Comparison of ENCODE assay signal across 14 cellular contexts in the genomic region with DNA sequence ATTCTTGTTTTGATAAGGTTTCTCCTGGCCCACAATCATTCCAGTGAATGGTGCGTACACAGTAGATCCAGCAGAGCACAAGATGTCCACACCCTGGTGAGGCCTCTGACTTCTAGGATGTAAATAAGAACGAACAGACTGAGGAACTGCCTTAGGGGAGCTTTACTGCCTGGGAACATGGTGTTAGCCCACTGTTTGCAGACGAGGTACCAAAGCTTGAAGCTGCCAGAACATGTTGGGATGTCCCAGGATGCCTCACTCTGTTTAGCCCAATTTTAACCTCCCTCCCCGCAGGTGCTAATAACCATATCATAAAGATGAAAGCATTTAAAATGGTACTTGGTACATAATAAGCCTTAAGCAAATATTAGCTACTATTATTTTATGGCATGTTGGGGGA. TPM values are rescaled to one million over a fixed set of nuclear protein-coding genes. Genes with fewer than 3 reads are reported as not detected.
DNase-seq lines count a peak whose midpoint lies in the region; TF ChIP-seq lines count a peak whose summit lies in the region.
"Had no signal": no experiment of that assay in that cellular context is flagged by ENCODE, and none has a peak within 500 bp of the region (broad histone marks: within the 10 kb centered on the region; RNA-seq: fewer than 3 reads in every experiment).

No MANE protein-coding gene starts in this region.

- H3K14ac ChIP-seq in mesenchymal stem cell (ENCODE audit: low read length in 2 of 2): no peak overlapping the region

- no peak for TF ChIP-seq POLR2A in thyroid gland (IDR thresholded peaks at IDR 0.05)

- H2BK120ac ChIP-seq in mesenchymal stem cell (ENCODE audit: low read depth, low read length): no peak overlapping the region

- no peak overlapping the region for H2BK5ac ChIP-seq in mesenchymal stem cell (ENCODE audit: low read depth, low read length, poor library complexity, severe bottlenecking)

- peak overlapping the region in 1 of 2 experiments; percentile 50 for H3K4ac ChIP-seq in mesenchymal stem cell (ENCODE audit: low read depth in 1 of 2, low read length in 2 of 2)

- intact Hi-C loops in thyroid gland (cut with DNase I): no loop called here

- WGBS in mesenchymal stem cell: 72% methylated on average over 3 of the region's 4 CpGs
- 68 to 87% methylated on average over 4 of the region's 4 CpGs for WGBS in thyroid gland, 2 donors

- H3K36me3 ChIP-seq in mesenchymal stem cell (ENCODE audit: control insufficient read depth in 1 of 2, insufficient read depth in 2 of 2, low read depth in 1 of 2, low read length in 2 of 2) (no peaks in the 10 kb centered on the region), thyroid gland (no peaks in the 10 kb centered on the region)
- H3K36me3 ChIP-seq: BLaER1 had no signal

- H3K18ac ChIP-seq in mesenchymal stem cell (ENCODE audit: low read depth in 1 of 2, low read length in 2 of 2): peak overlapping the region in 1 of 2 experiments; percentile 33

- H3K27ac ChIP-seq in mesenchymal stem cell (ENCODE audit: low read length, poor library complexity, severe bottlenecking) (no peak overlapping the region), thyroid gland (no peak overlapping the region)
- H3K27ac ChIP-seq: BLaER1 had no signal

- no peak overlapping the region for H2AK5ac ChIP-seq in mesenchymal stem cell (ENCODE audit: low read length, severe bottlenecking)

- H3K79me1 ChIP-seq in mesenchymal stem cell (replicated peaks; ENCODE audit: low read length, poor library complexity, severe bottlenecking): no peaks in the 10 kb centered on the region

- H3K4me3 ChIP-seq in mesenchymal stem cell (ENCODE audit: insufficient read depth in 1 of 2, low read depth in 1 of 2, low read length in 2 of 2): no peak overlapping the region
- no peak overlapping the region for H3K4me3 ChIP-seq in thyroid gland (replicated peaks in 1 of 3)
- H3K4me3 ChIP-seq: BLaER1, GM23338 had no signal

- peak; percentile 9 for DNase-seq in NCI-H748 (lab: John Stamatoyannopoulos, UW; ENCODE audit: unreplicated experiment)
- no peak for DNase-seq in NCI-H748 treated with DMSO at 0.1 percent for 48 hours (lab: John Stamatoyannopoulos, UW)
- DNase-seq in NCI-H69 (lab: John Stamatoyannopoulos, UW): peak; percentile 38
- no peak for DNase-seq in mesenchymal stem cell
- DNase-seq in thyroid gland: no peak
- DNase-seq in SIG-M5 (lab: John Stamatoyannopoulos, UW): no peak
- DNase-seq in NOMO-1 treated with dmso at 0.1 percent for 144 hours (lab: John Stamatoyannopoulos, UW; ENCODE audit: unreplicated experiment): no peak
- DNase-seq: 8988T, AML-193, DMS153, DMS79 treated with DMSO at 0.1 percent for 48 hours, H7 had no signal

- H3K4me2 ChIP-seq in mesenchymal stem cell (ENCODE audit: low read length, poor library complexity, severe bottlenecking): no peak overlapping the region
- H3K4me2 ChIP-seq: BLaER1, GM23338 had no signal

- H3K4me1 ChIP-seq in mesenchymal stem cell (ENCODE audit: control insufficient read depth, insufficient read depth, low read depth, low read length) (no peaks in the 10 kb centered on the region), thyroid gland (no peaks in the 10 kb centered on the region)
- H3K4me1 ChIP-seq: BLaER1 had no signal

- H4K91ac ChIP-seq in mesenchymal stem cell (ENCODE audit: low read length): peak overlapping the region; percentile 68

- H3K9ac ChIP-seq in mesenchymal stem cell (ENCODE audit: low read length): no peak overlapping the region
- H3K9ac ChIP-seq: BLaER1 had no signal

- H2AFZ ChIP-seq in mesenchymal stem cell (ENCODE audit: low read depth, low read length): no peak overlapping the region
- H2AFZ ChIP-seq: GM23338 had no signal

- H2BK15ac ChIP-seq in mesenchymal stem cell (ENCODE audit: low read depth, poor library complexity, severe bottlenecking): peak overlapping the region; percentile 7

- no peak for TF ChIP-seq CTCF in thyroid gland (IDR thresholded peaks at IDR 0.05)

- no peaks in the 10 kb centered on the region for H3K27me3 ChIP-seq in mesenchymal stem cell (ENCODE audit: control insufficient read depth in 1 of 2, insufficient read depth in 1 of 2, low read length in 2 of 2)
- no peaks in the 10 kb centered on the region for H3K27me3 ChIP-seq in thyroid gland
- H3K27me3 ChIP-seq: BLaER1 had no signal

- peak overlapping the region; percentile 18 to 77 for H2BK12ac ChIP-seq in mesenchymal stem cell (ENCODE audit: low read length in 2 of 2)

- H3K9me3 ChIP-seq in mesenchymal stem cell (ENCODE audit: control insufficient read depth, low read length) (no peaks in the 10 kb centered on the region), thyroid gland (no peaks in the 10 kb centered on the region)
- H3K9me3 ChIP-seq: BLaER1 had no signal

- H3K23ac ChIP-seq in mesenchymal stem cell (ENCODE audit: low read length in 2 of 2): no peak overlapping the region

- no peak overlapping the region for H4K8ac ChIP-seq in mesenchymal stem cell (ENCODE audit: low read length)

RNA-seq across cellular contexts. Expression of a gene that starts 3.5 kb away (rescaled TPM):
- polyA plus RNA-seq in mesenchymal stem cell (2013, experiment 1 of 2): not detected
- polyA plus RNA-seq in mesenchymal stem cell (2013, experiment 2 of 2): 0.08 TPM
- total RNA-seq in thyroid gland: not detected
- total RNA-seq: GM23338, H7 had no signal

RNA-seq across cellular contexts. Expression of a gene that starts 55.6 kb away (rescaled TPM):
- not detected for polyA plus RNA-seq in mesenchymal stem cell (2013, experiment 1 of 2)
- not detected for polyA plus RNA-seq in mesenchymal stem cell (2013, experiment 2 of 2)
- total RNA-seq in thyroid gland: not detected
- total RNA-seq: GM23338, H7 had no signal
- polyA plus RNA-seq: GM23338 had no signal

Comparison
In these comparisons a context has a peak if more than half of its experiments do, and no peak if none do; other contexts are left out.
1. DNase-seq: peak in NCI-H748 (single experiment) and NCI-H69 (single experiment); none in NCI-H748 treated with DMSO at 0.1 percent for 48 hours (single experiment), mesenchymal stem cell (single experiment), thyroid gland (0 of 2), SIG-M5 (single experiment) and NOMO-1 treated with dmso at 0.1 percent for 144 hours (single experiment).